10 cellular contexts compared by ENCODE assay signal in genomic region chr22:37483594-37484114, GRCh38. TPM values are rescaled to one million over a fixed set of nuclear protein-coding genes. Genes with fewer than 3 reads are reported as not detected.
DNase-seq lines count a peak whose midpoint lies in the region; ATAC-seq and TF ChIP-seq lines count a peak whose summit lies in the region.
"Had no signal": no experiment of that assay in that cellular context is flagged by ENCODE, and none has a peak within 500 bp of the region (broad histone marks: within the 10 kb centered on the region; RNA-seq: fewer than 3 reads in every experiment).

No MANE protein-coding gene starts in this region.

- H3K4me2 ChIP-seq in mesendoderm (ENCODE audit: low read length) = no peak overlapping the region

- peaks cover 38% of the 10 kb centered on the region for H3K36me3 Mint-ChIP-seq in activated naive CD8-positive, alpha-beta T cell treated with anti-CD3 and anti-CD28 coated beads for 36 hours

- no peak overlapping the region for H3K9ac ChIP-seq in mesendoderm (ENCODE audit: low read length)

- no peaks in the 10 kb centered on the region for H3K9me3 ChIP-seq in right cardiac atrium (ENCODE audit: control insufficient read depth, low read length)
- H3K9me3 ChIP-seq in mesodermal cell (ENCODE audit: control insufficient read depth, low read length) = no peaks in the 10 kb centered on the region
- H3K9me3 ChIP-seq in upper lobe of right lung = no peaks in the 10 kb centered on the region

- H3K27ac ChIP-seq in right cardiac atrium (ENCODE audit: low read length) (no peak overlapping the region), mesodermal cell (ENCODE audit: low read depth, low read length, severe bottlenecking) (peak overlapping the region; percentile 57), upper lobe of right lung (peak overlapping the region; percentile 90), mesendoderm (ENCODE audit: low read depth, low read length) (no peak overlapping the region)

- no peaks in the 10 kb centered on the region for H3K27me3 ChIP-seq in right cardiac atrium (ENCODE audit: control insufficient read depth, insufficient read depth)
- no peaks in the 10 kb centered on the region for H3K27me3 ChIP-seq in upper lobe of right lung
- no peaks in the 10 kb centered on the region for H3K27me3 ChIP-seq in mesendoderm (ENCODE audit: insufficient read depth, low read length, poor library complexity)

- no peak overlapping the region for H3K23ac ChIP-seq in mesendoderm (ENCODE audit: low read length)

- H3K27me3 Mint-ChIP-seq in activated naive CD8-positive, alpha-beta T cell treated with anti-CD3 and anti-CD28 coated beads for 36 hours = no peaks in the 10 kb centered on the region

- no peaks in the 10 kb centered on the region for H3K36me3 ChIP-seq in mesodermal cell (ENCODE audit: control insufficient read depth, insufficient read depth, low read length)
- H3K36me3 ChIP-seq in upper lobe of right lung = peaks cover 13% of the 10 kb centered on the region
- no peaks in the 10 kb centered on the region for H3K36me3 ChIP-seq in mesendoderm (ENCODE audit: control insufficient read depth, insufficient read depth, low read length)

- H3K4me3 ChIP-seq in right cardiac atrium (ENCODE audit: low read length) = peak overlapping the region; percentile 5
- no peak overlapping the region for H3K4me3 ChIP-seq in mesodermal cell (ENCODE audit: extremely low read depth, insufficient read depth, low read length, poor library complexity, severe bottlenecking)
- H3K4me3 ChIP-seq in upper lobe of right lung = peak overlapping the region; percentile 63
- no peak overlapping the region for H3K4me3 ChIP-seq in mesendoderm (ENCODE audit: low read length)

- no peak overlapping the region for H4K5ac ChIP-seq in mesendoderm (ENCODE audit: low read length)

- H3K4me3 Mint-ChIP-seq in activated naive CD8-positive, alpha-beta T cell treated with anti-CD3 and anti-CD28 coated beads for 36 hours = peak overlapping the region; percentile 89

- H3K79me1 ChIP-seq in mesendoderm (ENCODE audit: low read length) = no peaks in the 10 kb centered on the region

- no peak overlapping the region for H3K18ac ChIP-seq in mesendoderm (ENCODE audit: low read length)

- H3K27ac Mint-ChIP-seq in activated naive CD8-positive, alpha-beta T cell treated with anti-CD3 and anti-CD28 coated beads for 36 hours = peak overlapping the region; percentile 98

- H3K56ac ChIP-seq in mesendoderm (ENCODE audit: low read length) = no peak overlapping the region

- H3K4me1 ChIP-seq in right cardiac atrium (ENCODE audit: control insufficient read depth, insufficient read depth, low read length) (peaks cover 2% of the 10 kb centered on the region), mesodermal cell (ENCODE audit: control insufficient read depth, insufficient read depth, low read length, poor library complexity, severe bottlenecking) (peaks cover 23% of the 10 kb centered on the region), upper lobe of right lung (peaks cover 17% of the 10 kb centered on the region), mesendoderm (ENCODE audit: control insufficient read depth, low read depth, low read length) (peaks cover 2% of the 10 kb centered on the region)

- intact Hi-C loops in right cardiac atrium (cut with DNase I) = loop anchor here in 1 of 4 donors (2.0 kb wide), 1 partner anchor 37 kb away; no protein-coding TSS in a partner anchor
- intact Hi-C loops in Right ventricle myocardium superior (cut with DNase I) = no loop called here
- intact Hi-C loops in upper lobe of right lung (cut with DNase I) = no loop called here

- H3K9me3 Mint-ChIP-seq in activated naive CD8-positive, alpha-beta T cell treated with anti-CD3 and anti-CD28 coated beads for 36 hours = no peaks in the 10 kb centered on the region

- DNase-seq in right cardiac atrium = peak in 1 of 3 donors; percentile 40
- no peak for DNase-seq in Right ventricle myocardium superior
- no peak for DNase-seq in activated naive CD8-positive, alpha-beta T cell treated with anti-CD3 and anti-CD28 coated beads for 36 hours
- no peak for DNase-seq in upper lobe of right lung
- DNase-seq in mesendoderm = no peak
- no peak for DNase-seq in GM19238 (ENCODE audit: insufficient read length, low spot score)
- DNase-seq: NCI-H1092 treated with DMSO at 0.1 percent for 48 hours had no signal

- no peak overlapping the region for H4K8ac ChIP-seq in mesendoderm (ENCODE audit: low read depth, low read length)

- H2BK5ac ChIP-seq in mesendoderm (ENCODE audit: low read length) = no peak overlapping the region

- no peak for TF ChIP-seq CTCF in upper lobe of right lung (IDR thresholded peaks at IDR 0.05)

- no peak overlapping the region for H3K4ac ChIP-seq in mesendoderm (ENCODE audit: low read depth, low read length)

- H2BK15ac ChIP-seq in mesendoderm (replicated peaks; ENCODE audit: low read depth) = no peak overlapping the region

- 42% methylated on average over 13 of the region's 13 CpGs for WGBS in right cardiac atrium
- 77 to 85% methylated on average over 11 to 12 of the region's 13 CpGs for whole genome bisulfite sequencing in mesodermal cell (ENCODE audit: insufficient coverage in 2 of 2), 2 experiments
- WGBS in mesendoderm (ENCODE audit: extremely low coverage, insufficient coverage, low lambda C conversion rate) = no CpG with 5 or more reads among the region's 13 CpGs

- peaks cover 47% of the 10 kb centered on the region for H3K4me1 Mint-ChIP-seq in activated naive CD8-positive, alpha-beta T cell treated with anti-CD3 and anti-CD28 coated beads for 36 hours

- no peaks in the 10 kb centered on the region for H3K79me2 ChIP-seq in mesendoderm (ENCODE audit: control insufficient read depth, insufficient read depth, low read length)

- no peak overlapping the region for H2AK5ac ChIP-seq in mesendoderm (ENCODE audit: low read length)

- ATAC-seq in right cardiac atrium = no peak
- ATAC-seq in Right ventricle myocardium superior (ENCODE audit: poor library complexity) = no peak
- no peak for ATAC-seq in upper lobe of right lung
- ATAC-seq in HG03342 (IDR thresholded peaks at IDR 0.05; ENCODE audit: unreplicated experiment) = no peak

- H2BK120ac ChIP-seq in mesendoderm (ENCODE audit: low read depth, low read length) = no peak overlapping the region

RNA-seq across cellular contexts. Expression of gene MFNG, which starts 2.5 kb away (rescaled TPM):
- total RNA-seq in right cardiac atrium (10 to 100 TPM in 3 of 4 donors, 1 to 10 TPM in 1; 9.0 to 14.1 (median 10.6) TPM), Right ventricle myocardium superior (12.7 TPM), upper lobe of right lung (53.5 TPM)
- polyA plus RNA-seq in right cardiac atrium = 9.6 TPM
- 100 to 1,000 TPM; 193 to 204 TPM for total RNA-seq in activated naive CD8-positive, alpha-beta T cell treated with anti-CD3 and anti-CD28 coated beads for 36 hours
- polyA plus RNA-seq in mesodermal cell (2013, experiment 1 of 2) = 1.4 TPM
- polyA plus RNA-seq in mesodermal cell (2013, experiment 2 of 2) = 0.76 TPM
- polyA plus RNA-seq in mesendoderm (2013, experiment 1 of 2) = 0.48 TPM
- 0.77 TPM for polyA plus RNA-seq in mesendoderm (2013, experiment 2 of 2)

RNA-seq across cellular contexts. Expression of gene CARD10, which starts 35.6 kb away (rescaled TPM):
- total RNA-seq in right cardiac atrium (10 to 100 TPM in 2 of 4 donors, 1 to 10 TPM in 2; 6.6 to 11.4 (median 9.6) TPM), Right ventricle myocardium superior (8.3 TPM), upper lobe of right lung (17.0 TPM)
- 8.3 TPM for polyA plus RNA-seq in right cardiac atrium
- total RNA-seq in activated naive CD8-positive, alpha-beta T cell treated with anti-CD3 and anti-CD28 coated beads for 36 hours = under 1 TPM; 0.06 to 0.14 TPM
- polyA plus RNA-seq in mesodermal cell (2013, experiment 1 of 2) = 9.3 TPM
- polyA plus RNA-seq in mesodermal cell (2013, experiment 2 of 2) = 7.5 TPM
- polyA plus RNA-seq in mesendoderm (2013, experiment 1 of 2) = 5.6 TPM
- 5.8 TPM for polyA plus RNA-seq in mesendoderm (2013, experiment 2 of 2)

RNA-seq across cellular contexts. Expression of gene ELFN2, which starts 56.4 kb away (rescaled TPM):
- under 1 TPM in 2 of 4 donors, not detected in 2; 0.03 to 0.06 TPM for total RNA-seq in right cardiac atrium
- 0.05 TPM for polyA plus RNA-seq in right cardiac atrium
- 0.19 TPM for total RNA-seq in Right ventricle myocardium superior
- under 1 TPM; 0.06 to 0.20 TPM for total RNA-seq in activated naive CD8-positive, alpha-beta T cell treated with anti-CD3 and anti-CD28 coated beads for 36 hours
- polyA plus RNA-seq in mesodermal cell (2013, experiment 1 of 2) = 0.22 TPM
- 0.15 TPM for polyA plus RNA-seq in mesodermal cell (2013, experiment 2 of 2)
- 0.72 TPM for total RNA-seq in upper lobe of right lung
- 0.08 TPM for polyA plus RNA-seq in mesendoderm (2013, experiment 1 of 2)
- polyA plus RNA-seq in mesendoderm (2013, experiment 2 of 2) = 0.06 TPM
- total RNA-seq: G401 had no signal

Comparison
In these comparisons a context has a peak if more than half of its experiments do, and no peak if none do; other contexts are left out.
1. H3K27ac ChIP-seq: peak in mesodermal cell (single experiment) and upper lobe of right lung (single experiment); none in right cardiac atrium (single experiment) and mesendoderm (single experiment).
2. H3K4me3 ChIP-seq: peak in right cardiac atrium (single experiment) and upper lobe of right lung (single experiment); none in mesodermal cell (single experiment) and mesendoderm (single experiment).